14 cellular contexts compared by ENCODE assay signal in genomic region chr5:135654646-135655045, GRCh38.
DNase-seq lines count a peak whose midpoint lies in the region; ATAC-seq and TF ChIP-seq lines count a peak whose summit lies in the region.
"Had no signal": no experiment of that assay in that cellular context is flagged by ENCODE, and none has a peak within 500 bp of the region (broad histone marks: within the 10 kb centered on the region; RNA-seq: fewer than 3 reads in every experiment).

No MANE protein-coding gene starts in this region.

- TF ChIP-seq CTCF in mesothelial cell of epicardium (IDR thresholded peaks at IDR 0.05; ENCODE audit: unreplicated experiment) (no peak), type B pancreatic cell (conservative IDR thresholded peaks at IDR 0.05) (no peak), lower leg skin (IDR thresholded peaks at IDR 0.05) (no peak)

- ATAC-seq in esophagus mucosa (peak; percentile 40), GM18520 (IDR thresholded peaks at IDR 0.05; ENCODE audit: unreplicated experiment) (no peak)

- H3K36me3 Mint-ChIP-seq in mesothelial cell of epicardium (peaks cover 8% of the 10 kb centered on the region), type B pancreatic cell (peaks cover 7% of the 10 kb centered on the region)
- H3K36me3 Mint-ChIP-seq: CD14-positive monocyte; CD8-positive, alpha-beta memory T cell had no signal

- 28 to 34% methylated on average over 6 of the region's 6 CpGs for WGBS in lower leg skin, 2 donors

- peaks cover 15% of the 10 kb centered on the region for H3K9me3 Mint-ChIP-seq in mesothelial cell of epicardium
- peaks cover 17% of the 10 kb centered on the region for H3K9me3 Mint-ChIP-seq in type B pancreatic cell

- no peak overlapping the region for H3K4me3 ChIP-seq in lower leg skin (ENCODE audit: low read depth, poor library complexity, severe bottlenecking)

- H3K27ac Mint-ChIP-seq in mesothelial cell of epicardium = peak overlapping the region; percentile 75
- H3K27ac Mint-ChIP-seq in type B pancreatic cell = peak overlapping the region; percentile 27
- H3K27ac Mint-ChIP-seq: CD14-positive monocyte; CD8-positive, alpha-beta memory T cell had no signal

- H3K4me3 Mint-ChIP-seq in mesothelial cell of epicardium (no peak overlapping the region), type B pancreatic cell (no peak overlapping the region)
- H3K4me3 Mint-ChIP-seq: CD14-positive monocyte; CD8-positive, alpha-beta memory T cell had no signal

- DNase-seq in NCI-H69 (lab: John Stamatoyannopoulos, UW) = peak; percentile 40
- DNase-seq in mesothelial cell of epicardium (ENCODE audit: low spot score in 2 of 2, unreplicated experiment in 2 of 2) = no peak
- DNase-seq in type B pancreatic cell (ENCODE audit: extremely low spot score, unreplicated experiment) = no peak
- DNase-seq in lower leg skin (ENCODE audit: low spot score in 2 of 2) = no peak
- DNase-seq in stimulated activated CD4-positive, alpha-beta T cell treated with anti-CD3 and anti-CD28 coated beads, Interleukin-1b, Interleukin-23, amount 100 ng/mL, for 48 hours = no peak
- DNase-seq: BE2C; Caco-2; CD8-positive, alpha-beta memory T cell; DND-41; GDM1; H7 had no signal

- no peak for TF ChIP-seq POLR2A in lower leg skin (IDR thresholded peaks at IDR 0.05)

- intact Hi-C loops in lower leg skin (cut with DNase I; ENCODE audit: low total_unique reads) = no loop called here

- H3K27me3 Mint-ChIP-seq in mesothelial cell of epicardium (ENCODE audit: low read depth) (no peaks in the 10 kb centered on the region), type B pancreatic cell (peaks cover 19% of the 10 kb centered on the region)

- H3K4me1 Mint-ChIP-seq in mesothelial cell of epicardium = peaks cover 16% of the 10 kb centered on the region
- H3K4me1 Mint-ChIP-seq in type B pancreatic cell (ENCODE audit: unreplicated experiment) = peaks cover 12% of the 10 kb centered on the region
- H3K4me1 Mint-ChIP-seq: CD14-positive monocyte; CD8-positive, alpha-beta memory T cell had no signal
